Comparison of ENCODE assay signal across 18 cellular contexts in genomic region chr15:91887921-91888373, GRCh38. TPM values are rescaled to one million over a fixed set of nuclear protein-coding genes. Genes with fewer than 3 reads are reported as not detected.
DNase-seq lines count a peak whose midpoint lies in the region; ATAC-seq and TF ChIP-seq lines count a peak whose summit lies in the region.
"Had no signal": no experiment of that assay in that cellular context is flagged by ENCODE, and none has a peak within 500 bp of the region (broad histone marks: within the 10 kb centered on the region; RNA-seq: fewer than 3 reads in every experiment).

No MANE protein-coding gene starts in this region.

- no peak for TF ChIP-seq CTCF in astrocyte of the cerebellum (IDR thresholded peaks at IDR 0.05; ENCODE audit: low read depth, low read length, missing control alignments)

- peak; percentile 77 for DNase-seq in MG63
- DNase-seq in astrocyte of the cerebellum (ENCODE audit: low read depth) = peak; percentile 55
- peak in 32 of 42 donors; percentile 15 to 84 (median 57) for DNase-seq in head of caudate nucleus
- no peak for DNase-seq in sciatic nerve (ENCODE audit: low spot score)
- no peak for DNase-seq in SIG-M5 treated with dmso at 0.1 percent for 504 hours (lab: John Stamatoyannopoulos, UW; ENCODE audit: unreplicated experiment)
- DNase-seq in DMS53 treated with DMSO at 0.1 percent for 48 hours (lab: John Stamatoyannopoulos, UW; ENCODE audit: unreplicated experiment) = no peak
- DNase-seq: activated CD4-positive, alpha-beta T cell treated with anti-CD3 and anti-CD28 coated beads, Interleukin-2, amount 10 ng/mL, durations not matched to agents 7 days and 5 days; activated T-cell treated with anti-CD3 and anti-CD28 coated beads for 4 hours; endodermal cell; mesendoderm; NCI-H2171 treated with DMSO at 0.1 percent for 48 hours; nephron progenitor cell; upper lobe of left lung had no signal

- peaks cover 2% of the 10 kb centered on the region; the same call in 1 of the 2 replicates for H3K36me3 ChIP-seq in MG63
- H3K36me3 ChIP-seq: prostate gland, upper lobe of left lung had no signal

- H3K9me3 ChIP-seq in MG63 = peaks cover 2% of the 10 kb centered on the region; the same call in 1 of the 2 replicates
- H3K9me3 ChIP-seq: prostate gland, upper lobe of left lung had no signal

- in situ Hi-C loops in astrocyte of the cerebellum (cut with HindIII; ENCODE audit: low sequenced_read_pairs) = no loop called here

- H3K4me3 ChIP-seq in MG63 = no peak overlapping the region
- no peak overlapping the region for H3K4me3 ChIP-seq in astrocyte of the cerebellum (ENCODE audit: low read depth, low read length)
- H3K4me3 ChIP-seq: BLaER1 treated with 17β-estradiol and CSF1 and Interleukin-3, amounts not matched to agents 10 nM and 100 nM; prostate gland; upper lobe of left lung had no signal

- ATAC-seq in sciatic nerve = peak; percentile 64
- ATAC-seq in GM18511 (IDR thresholded peaks at IDR 0.05; ENCODE audit: unreplicated experiment) = no peak
- ATAC-seq in HG03139 (IDR thresholded peaks at IDR 0.05; ENCODE audit: unreplicated experiment) = no peak
- ATAC-seq: stimulated activated memory B cell treated with anti-CD40 and anti-IgM and Interleukin-4, amounts not matched to agents 10 μg/mL and 1 μg/mL and 100 μg/mL, for 72 hours had no signal

- H3K27me3 ChIP-seq in MG63 = no peaks in the 10 kb centered on the region
- H3K27me3 ChIP-seq: BLaER1 treated with 17β-estradiol and CSF1 and Interleukin-3, amounts not matched to agents 10 nM and 100 nM; upper lobe of left lung had no signal

- intact Hi-C loops in head of caudate nucleus (cut with DNase I) = no loop called here
- intact Hi-C loops in sciatic nerve (cut with DNase I) = no loop called here

RNA-seq across cellular contexts. Expression of gene SLCO3A1, which starts 34.4 kb away (rescaled TPM):
- total RNA-seq in MG63 (2014; rRNA removed; shearing (Covaris generic); ENCODE audit: low replicate concordance) = 17.0 and 37.4 TPM in 2 replicates
- total RNA-seq in sciatic nerve = 36.4 TPM

Comparison
In these comparisons a context has a peak if more than half of its experiments do, and no peak if none do; other contexts are left out.
1. DNase-seq: peak in MG63 (single experiment), astrocyte of the cerebellum (single experiment) and head of caudate nucleus (32 of 42); none in sciatic nerve (single experiment), SIG-M5 treated with dmso at 0.1 percent for 504 hours (single experiment) and DMS53 treated with DMSO at 0.1 percent for 48 hours (single experiment).